ENCODE assay signal across 8 cellular contexts in genomic region chr10:84138478-84139125, GRCh38. TPM values are rescaled to one million over a fixed set of nuclear protein-coding genes. Genes with fewer than 3 reads are reported as not detected.
DNase-seq lines count a peak whose midpoint lies in the region; ATAC-seq lines count a peak whose summit lies in the region.

No MANE protein-coding gene starts in this region.

- H3K36me3 Mint-ChIP-seq in immature natural killer cell = peaks cover 3 to 9% (median 6%) of the 10 kb centered on the region in 3 donors

- no peaks in the 10 kb centered on the region for H3K9me3 ChIP-seq in SJCRH30 (replicated peaks)
- no peaks in the 10 kb centered on the region for H3K9me3 ChIP-seq in adipocyte (ENCODE audit: control insufficient read depth, low read length)

- peaks cover 4% of the 10 kb centered on the region; the same call in 1 of the 2 replicates for H3K4me1 ChIP-seq in SJCRH30
- peaks cover 21% of the 10 kb centered on the region for H3K4me1 ChIP-seq in adipocyte (ENCODE audit: control insufficient read depth, insufficient read depth, low read length)

- no peak for ATAC-seq in HG03571 (IDR thresholded peaks at IDR 0.05; ENCODE audit: unreplicated experiment)

- peak overlapping the region; percentile 99 for H3K9ac ChIP-seq in adipocyte (ENCODE audit: low read length)

- H3K9me3 Mint-ChIP-seq in immature natural killer cell = no peaks in the 10 kb centered on the region

- H3K4me3 Mint-ChIP-seq in immature natural killer cell = peak overlapping the region; percentile 88 to 97 (median 95)

- peak overlapping the region; percentile 88 for H3K27ac ChIP-seq in SJCRH30

- H3K27me3 Mint-ChIP-seq in immature natural killer cell (ENCODE audit: low read depth in 3 of 3) = peaks cover 8 to 19% (median 12%) of the 10 kb centered on the region in 3 donors

- no peaks in the 10 kb centered on the region for H3K27me3 ChIP-seq in SJCRH30
- no peaks in the 10 kb centered on the region for H3K27me3 ChIP-seq in adipocyte (replicated peaks; ENCODE audit: control insufficient read depth, insufficient read depth, low read length)

- peaks cover 27 to 38% of the 10 kb centered on the region in 2 donors for H3K4me1 Mint-ChIP-seq in immature natural killer cell

- H3K4me3 ChIP-seq in SJCRH30 (peak overlapping the region; percentile 97), adipocyte (ENCODE audit: low read length) (peak overlapping the region; percentile 100)

- peak overlapping the region; percentile 94 to 99 (median 97) for H3K27ac Mint-ChIP-seq in immature natural killer cell

- peaks cover 4% of the 10 kb centered on the region; the same call in 1 of the 2 replicates for H3K36me3 ChIP-seq in SJCRH30
- peaks cover 24% of the 10 kb centered on the region for H3K36me3 ChIP-seq in adipocyte (ENCODE audit: control insufficient read depth, insufficient read depth, low read length, severe bottlenecking)

- peak; percentile 44 for DNase-seq in NCI-H748 (lab: John Stamatoyannopoulos, UW; ENCODE audit: unreplicated experiment)
- no peak for DNase-seq in NCI-H748 treated with DMSO at 0.1 percent for 48 hours (lab: John Stamatoyannopoulos, UW)
- peak in 1 of 2 experiments; percentile 10 for DNase-seq in SJCRH30
- DNase-seq in adipocyte (ENCODE audit: low read depth) = no peak
- no peak for DNase-seq in immature natural killer cell
- peak; percentile 79 for DNase-seq in stimulated activated CD4-positive, alpha-beta T cell treated with anti-CD3 and anti-CD28 coated beads, Interleukin-4, amount 100 ng/mL, for 24 hours
- DNase-seq in superior temporal gyrus (ENCODE audit: extremely low spot score) = no peak

RNA-seq across cellular contexts. Expression of gene GHITM, which starts 0.7 kb away (rescaled TPM):
- 123 and 125 TPM in 2 replicates for total RNA-seq in SJCRH30 (2014; rRNA removed; shearing (Covaris generic))
- polyA plus RNA-seq in immature natural killer cell = 100 to 1,000 TPM; 299 to 699 (median 342) TPM

RNA-seq across cellular contexts. Expression of gene GPR15LG, which starts 35.0 kb away (rescaled TPM):
- not detected in 2 replicates for total RNA-seq in SJCRH30 (2014; rRNA removed; shearing (Covaris generic))
- not detected for polyA plus RNA-seq in immature natural killer cell

RNA-seq across cellular contexts. Expression of gene CDHR1, which starts 55.7 kb away (rescaled TPM):
- total RNA-seq in SJCRH30 (2014; rRNA removed; shearing (Covaris generic)) = 0.10 TPM in 1 of 2 replicates, not detected in the other
- 1 to 10 TPM in 2 of 3 donors, under 1 TPM in 1; 0.27 to 5.9 (median 4.1) TPM for polyA plus RNA-seq in immature natural killer cell

Comparison
In these comparisons a context has a peak if more than half of its experiments do, and no peak if none do; other contexts are left out.
1. DNase-seq: peak in NCI-H748 (single experiment) and stimulated activated CD4-positive, alpha-beta T cell treated with anti-CD3 and anti-CD28 coated beads, Interleukin-4, amount 100 ng/mL, for 24 hours (single experiment); none in NCI-H748 treated with DMSO at 0.1 percent for 48 hours (single experiment), adipocyte (single experiment), immature natural killer cell (0 of 3) and superior temporal gyrus (single experiment).